ENCODE assay signal across 9 cellular contexts in genomic region chr2:170525566-170525900, GRCh38.
A peak's percentile ranks its signal among the peaks of the same experiment; 100 is the strongest.
DNase-seq lines count a peak whose midpoint lies in the region; ATAC-seq and TF ChIP-seq lines count a peak whose summit lies in the region.
"Had no signal": no experiment of that assay in that cellular context is flagged by ENCODE, and none has a peak within 500 bp of the region (broad histone marks: within the 10 kb centered on the region; RNA-seq: fewer than 3 reads in every experiment).

No MANE protein-coding gene starts in this region.

- H3K9me3 ChIP-seq in colonic mucosa (no peaks in the 10 kb centered on the region), lung (ENCODE audit: control insufficient read depth in 2 of 2, insufficient read depth in 1 of 2, low read length in 1 of 2) (no peaks in the 10 kb centered on the region)

- H3K4me3 ChIP-seq in colonic mucosa (no peak overlapping the region), lung (no peak overlapping the region)

- 42 to 69% methylated on average over 5 of the region's 5 CpGs for WGBS in lung, 2 donors

- intact Hi-C loops in colonic mucosa (cut with DNase I), result no loop called here

- H3K4me1 ChIP-seq in colonic mucosa (no peaks in the 10 kb centered on the region), lung (ENCODE audit: control insufficient read depth in 2 of 2, insufficient read depth in 2 of 2, low read length in 2 of 2) (peaks cover 0 to 2% of the 10 kb centered on the region in 2 donors)

- H3K36me3 ChIP-seq in colonic mucosa (no peaks in the 10 kb centered on the region), lung (ENCODE audit: control insufficient read depth in 2 of 2, insufficient read depth in 2 of 2, low read length in 2 of 2) (no peaks in the 10 kb centered on the region)

- H3K27me3 ChIP-seq in colonic mucosa (no peaks in the 10 kb centered on the region), lung (ENCODE audit: control insufficient read depth, insufficient read depth) (no peaks in the 10 kb centered on the region)

- DNase-seq in NCI-H82 (lab: John Stamatoyannopoulos, UW) (peak; percentile 56), NCI-H82 treated with DMSO at 0.1 percent for 48 hours (lab: John Stamatoyannopoulos, UW; ENCODE audit: unreplicated experiment) (no peak), colonic mucosa (peak; percentile 35), lung (ENCODE audit: low spot score) (peak; percentile 80), NCI-H2029 (lab: John Stamatoyannopoulos, UW) (no peak), NCI-H69 (lab: John Stamatoyannopoulos, UW) (no peak)
- DNase-seq: stimulated activated CD4-positive, alpha-beta T cell treated with anti-CD3 and anti-CD28 coated beads, Interleukin-15, amount 100 ng/mL, for 24 hours had no signal

- H3K27ac ChIP-seq in colonic mucosa (no peak overlapping the region), lung (ENCODE audit: low read depth in 1 of 2, low read length in 1 of 2) (no peak overlapping the region)

- no peak overlapping the region for H3K9ac ChIP-seq in colonic mucosa (ENCODE audit: low read depth in 2 of 2, low read length in 2 of 2)

- ATAC-seq in lung (ENCODE audit: insufficient read depth, low FRiP score), result peak; percentile 71
- no peak for ATAC-seq in HG02610 (IDR thresholded peaks at IDR 0.05; ENCODE audit: unreplicated experiment)
- no peak for ATAC-seq in GM19324 (IDR thresholded peaks at IDR 0.05; ENCODE audit: low FRiP score, unreplicated experiment)

- TF ChIP-seq CTCF in colonic mucosa (IDR thresholded peaks at IDR 0.05) (no peak), lung (IDR thresholded peaks at IDR 0.05; ENCODE audit: control extremely low read depth, extremely low read depth) (no peak)

Comparison
In these comparisons a context has a peak if more than half of its experiments do, and no peak if none do; other contexts are left out.
1. DNase-seq: peak in NCI-H82 (single experiment), colonic mucosa (single experiment) and lung (single experiment); none in NCI-H82 treated with DMSO at 0.1 percent for 48 hours (single experiment), NCI-H2029 (single experiment) and NCI-H69 (single experiment).